ENCODE assay signal across 8 cellular contexts in genomic region chr5:50441479-50441815, GRCh38. TPM values are rescaled to one million over a fixed set of nuclear protein-coding genes. Genes with fewer than 3 reads are reported as not detected.
DNase-seq lines count a peak whose midpoint lies in the region; ATAC-seq and TF ChIP-seq lines count a peak whose summit lies in the region.

No MANE protein-coding gene starts in this region.

- CTCF ChIA-PET in IMR-90 (lab: Yijun Ruan, JAX), result no interaction called here

- H3K79me1 ChIP-seq in IMR-90 (ENCODE audit: low read depth in 1 of 2, low read length in 2 of 2), result no peaks in the 10 kb centered on the region

- H3K4me1 ChIP-seq in BLaER1, result peaks cover 69% of the 10 kb centered on the region
- no peaks in the 10 kb centered on the region for H3K4me1 ChIP-seq in IMR-90 (ENCODE audit: control insufficient read depth, insufficient read depth, low read length)
- H3K4me1 ChIP-seq in SJCRH30, result no peaks in the 10 kb centered on the region

- no CpG with 5 or more reads among the region's 8 CpGs for WGBS in IMR-90 (ENCODE audit: extremely low coverage in 2 of 2, insufficient read length in 1 of 2), 2 experiments

- H3K27me3 ChIP-seq in BLaER1 (no peaks in the 10 kb centered on the region), IMR-90 (ENCODE audit: control insufficient read depth, insufficient read depth, low read length) (no peaks in the 10 kb centered on the region), SJCRH30 (no peaks in the 10 kb centered on the region)

- TF ChIP-seq RAD21 in IMR-90 (IDR thresholded peaks at IDR 0.05; ENCODE audit: low read length), result no peak

- in situ Hi-C loops in IMR-90 (cut with MboI; ENCODE audit: low sequenced_read_pairs), result no loop called here

- no peak overlapping the region for H4K5ac ChIP-seq in IMR-90 (ENCODE audit: low read depth, low read length)

- H2BK20ac ChIP-seq in IMR-90 (ENCODE audit: low read depth, low read length), result no peak overlapping the region

- H3K9ac ChIP-seq in BLaER1 (peak overlapping the region; percentile 93), IMR-90 (ENCODE audit: low read depth, low read length) (no peak overlapping the region)

- H3K27me3 Mint-ChIP-seq in chondrocyte (ENCODE audit: low read depth), result peaks cover 4% of the 10 kb centered on the region
- no peaks in the 10 kb centered on the region for H3K27me3 Mint-ChIP-seq in natural killer cell (ENCODE audit: low read depth in 2 of 2)

- H3K14ac ChIP-seq in IMR-90 (replicated peaks; ENCODE audit: low read depth, low read length), result no peak overlapping the region

- H2BK5ac ChIP-seq in IMR-90 (ENCODE audit: low read depth, low read length, poor library complexity, severe bottlenecking), result no peak overlapping the region

- H3K23ac ChIP-seq in IMR-90 (ENCODE audit: low read depth, low read length), result no peak overlapping the region

- TF ChIP-seq CTCF in IMR-90 (conservative IDR thresholded peaks at IDR 0.05; ENCODE audit: low read depth, low read length) (no peak), chondrocyte (IDR thresholded peaks at IDR 0.05) (no peak), natural killer cell (IDR thresholded peaks at IDR 0.05) (no peak)

- no TSS peak for BruUV-seq in IMR-90 (replicated peaks; lab: Mats Ljungman, UMichigan)

- no peak overlapping the region for H3K18ac ChIP-seq in IMR-90 (ENCODE audit: low read depth, low read length)

- H4K20me1 ChIP-seq in BLaER1, result peaks cover 14% of the 10 kb centered on the region
- H4K20me1 ChIP-seq in IMR-90 (ENCODE audit: insufficient read depth, low read length), result no peaks in the 10 kb centered on the region

- H3K36me3 Mint-ChIP-seq in chondrocyte (ENCODE audit: low read depth) (no peaks in the 10 kb centered on the region), natural killer cell (no peaks in the 10 kb centered on the region)

- H3K4me3 Mint-ChIP-seq in chondrocyte (ENCODE audit: unreplicated experiment), result peak overlapping the region; percentile 75
- peak overlapping the region; percentile 91 for H3K4me3 Mint-ChIP-seq in natural killer cell

- H3K9me1 ChIP-seq in IMR-90 (ENCODE audit: insufficient read depth, low read length), result no peaks in the 10 kb centered on the region

- no peak overlapping the region for H2BK120ac ChIP-seq in IMR-90 (ENCODE audit: low read depth, low read length)

- H3K27ac ChIP-seq in BLaER1, result peak overlapping the region; percentile 97
- H3K27ac ChIP-seq in IMR-90 (ENCODE audit: insufficient read depth, low read length), result no peak overlapping the region
- no peak overlapping the region for H3K27ac ChIP-seq in SJCRH30

- intact Hi-C loops in IMR-90 (cut with micrococcal nuclease), result no loop called here
- intact Hi-C loops in natural killer cell (cut with micrococcal nuclease), result loop anchor here (5.0 kb wide), 1 partner anchor 311 kb away; no protein-coding TSS in a partner anchor

- H2BK15ac ChIP-seq in IMR-90 (ENCODE audit: low read depth, low read length), result no peak overlapping the region

- H4K8ac ChIP-seq in IMR-90 (ENCODE audit: low read depth in 2 of 2, low read length in 2 of 2), result no peak overlapping the region

- H3K4me1 Mint-ChIP-seq in chondrocyte (ENCODE audit: low read depth), result peaks cover 10% of the 10 kb centered on the region
- H3K4me1 Mint-ChIP-seq in natural killer cell, result peaks cover 58 to 59% of the 10 kb centered on the region in 2 donors

- H3K9me3 Mint-ChIP-seq in chondrocyte (ENCODE audit: low read depth) (no peaks in the 10 kb centered on the region), natural killer cell (no peaks in the 10 kb centered on the region)

- no peak overlapping the region for H3K27ac Mint-ChIP-seq in chondrocyte (ENCODE audit: unreplicated experiment)
- H3K27ac Mint-ChIP-seq in natural killer cell, result peak overlapping the region; percentile 91 to 94

- no peak overlapping the region for H4K91ac ChIP-seq in IMR-90 (ENCODE audit: insufficient read depth, low read depth, low read length)

- no peak for TF ChIP-seq POLR2A in IMR-90 (IDR thresholded peaks at IDR 0.05; ENCODE audit: low read depth, low read length)

- POLR2A ChIA-PET in IMR-90 (lab: Charles Lee; ENCODE audit: unreplicated experiment), result no interaction called here

- H2AFZ ChIP-seq in IMR-90 (replicated peaks; ENCODE audit: low read length, poor library complexity), result peak overlapping the region; percentile 39

- H3K4me3 ChIP-seq in BLaER1 (peak overlapping the region; percentile 87), IMR-90 (ENCODE audit: insufficient read depth, low read depth, low read length) (no peak overlapping the region), SJCRH30 (no peak overlapping the region)

- dilution Hi-C loops in IMR-90 (cut with HindIII; ENCODE audit: low sequenced_read_pairs, unreplicated experiment), result no loop called here

- no peak overlapping the region for H2AK5ac ChIP-seq in IMR-90 (ENCODE audit: low read depth, low read length)

- H2AK9ac ChIP-seq in IMR-90 (replicated peaks; ENCODE audit: low read depth, low read length, poor library complexity), result no peak overlapping the region

- ATAC-seq in IMR-90 (ENCODE audit: low read depth) (no peak), natural killer cell (no peak), HG02884 (IDR thresholded peaks at IDR 0.05; ENCODE audit: unreplicated experiment) (no peak)

- no peak overlapping the region for H3K4ac ChIP-seq in IMR-90 (ENCODE audit: low read depth, low read length)

- peaks cover under 1% of the 10 kb centered on the region; the same call in 1 of the 2 replicates for H3K9me3 ChIP-seq in BLaER1
- no peaks in the 10 kb centered on the region for H3K9me3 ChIP-seq in IMR-90 (ENCODE audit: control insufficient read depth, insufficient read depth, low read length)
- no peaks in the 10 kb centered on the region for H3K9me3 ChIP-seq in SJCRH30 (replicated peaks)

- no peak overlapping the region for H3K56ac ChIP-seq in IMR-90 (ENCODE audit: extremely low read depth, insufficient read depth, low read length)

- H3K4me2 ChIP-seq in BLaER1 (peak overlapping the region; percentile 84), IMR-90 (ENCODE audit: low read depth, low read length) (peak overlapping the region; percentile 50; the same call in 1 of the 2 replicates)

- H3K36me3 ChIP-seq in BLaER1 (peaks cover 7% of the 10 kb centered on the region), IMR-90 (ENCODE audit: control insufficient read depth, insufficient read depth, low read length) (no peaks in the 10 kb centered on the region), SJCRH30 (no peaks in the 10 kb centered on the region)

- DNase-seq in IMR-90 (no peak), chondrocyte (ENCODE audit: low spot score) (no peak), natural killer cell (no peak), ureter (ENCODE audit: low spot score) (no peak), glomerular visceral epithelial cell (ENCODE audit: extremely low spot score) (no peak), SJCRH30 (no peak)

TF ChIP-seq in IMR-90, 13 proteins besides CTCF, POLR2A, EP300 and RAD21:
- TF ChIP-seq RFX5 (IDR thresholded peaks at IDR 0.05; ENCODE audit: low read depth, low read length), result no peak
- TF ChIP-seq BHLHE40 (IDR thresholded peaks at IDR 0.05; ENCODE audit: low read depth, low read length), result no peak
- no peak for TF ChIP-seq ELK1 (IDR thresholded peaks at IDR 0.05; ENCODE audit: borderline replicate concordance, low read depth, low read length)
- no peak for TF ChIP-seq NFE2L2 (IDR thresholded peaks at IDR 0.05; ENCODE audit: low read depth, low read length)
- no peak for TF ChIP-seq USF2 (IDR thresholded peaks at IDR 0.05; ENCODE audit: low read depth, low read length)
- TF ChIP-seq FOS (IDR thresholded peaks at IDR 0.05; ENCODE audit: low read depth, low read length), result no peak
- no peak for TF ChIP-seq RCOR1 (IDR thresholded peaks at IDR 0.05; ENCODE audit: insufficient replicate concordance, low read length)
- TF ChIP-seq MXI1 (IDR thresholded peaks at IDR 0.05; ENCODE audit: borderline replicate concordance, low read depth, low read length), result no peak
- no peak for TF ChIP-seq CEBPB (IDR thresholded peaks at IDR 0.05; ENCODE audit: low read depth, low read length)
- TF ChIP-seq MAZ (IDR thresholded peaks at IDR 0.05; ENCODE audit: borderline replicate concordance, low read depth, low read length), result no peak
- TF ChIP-seq MAFK (IDR thresholded peaks at IDR 0.05; ENCODE audit: low read depth, low read length), result no peak
- TF ChIP-seq CHD1 (IDR thresholded peaks at IDR 0.05; ENCODE audit: low read depth, low read length), result no peak
- TF ChIP-seq SMC3 (IDR thresholded peaks at IDR 0.05; ENCODE audit: low read depth, low read length), result no peak

RNA-seq across cellular contexts. Expression of gene EMB, which starts 0.4 kb away (rescaled TPM):
- 1.4 and 4.4 TPM in 2 replicates for total RNA-seq in IMR-90 (2012; rRNA removed)
- 1.0 and 1.2 TPM in 2 replicates for polyA plus RNA-seq in IMR-90 (2012; rRNA removed)
- 0.09 and 0.25 TPM in 2 replicates for polyA plus RNA-seq in IMR-90 (2012; cell fraction: cytosol; rRNA removed)
- polyA plus RNA-seq in IMR-90 (2012; cell fraction: nucleus; rRNA removed; ENCODE audit: low replicate concordance), result 0.12 and 0.95 TPM in 2 replicates
- 5.7 to 11.5 TPM (median 7.8 TPM) in 3 replicates for total RNA-seq in chondrocyte
- total RNA-seq in natural killer cell, result 100 to 1,000 TPM; 179 to 223 (median 199) TPM
- total RNA-seq in ureter, result 16.1 TPM
- 0.02 TPM in 1 of 2 replicates, not detected in the other for total RNA-seq in SJCRH30 (2014; rRNA removed; shearing (Covaris generic))

Comparison
In these comparisons a context has a peak if more than half of its experiments do, and no peak if none do; other contexts are left out.
1. RNA of gene EMB, which starts 0.4 kb away (total RNA-seq): 179 to 223 TPM in natural killer cell; 16.1 TPM in ureter (single experiment), 5.7 to 11.5 TPM in chondrocyte, 1.4 to 4.4 TPM in IMR-90 and 0.02 TPM in SJCRH30; every median in the first group is over 10 times any median in the second.